Comparison of ENCODE assay signal across 8 cellular contexts in genomic region chrX:63754860-63755579, GRCh38.
A peak's percentile ranks its signal among the peaks of the same experiment; 100 is the strongest.
DNase-seq lines count a peak whose midpoint lies in the region; ATAC-seq lines count a peak whose summit lies in the region.

No MANE protein-coding gene starts in this region.

- ATAC-seq in GM18909 (IDR thresholded peaks at IDR 0.05; ENCODE audit: poor library complexity, unreplicated experiment) (peak; percentile 98), HG03159 (IDR thresholded peaks at IDR 0.05; ENCODE audit: unreplicated experiment) (peak; percentile 96)

- peak; percentile 88 for DNase-seq in AG08395 (ENCODE audit: low spot score)
- DNase-seq in NCI-H226 = peak; percentile 88
- peak; percentile 66 to 75 (median 72) for DNase-seq in activated CD4-positive, CD25-positive, alpha-beta regulatory T cell (lab: John Stamatoyannopoulos, UW)
- peak; percentile 86 for DNase-seq in central memory CD4-positive, alpha-beta T cell
- DNase-seq in inferior parietal cortex (ENCODE audit: extremely low spot score) = peak; percentile 83
- DNase-seq in smooth muscle cell of the brain vasculature (ENCODE audit: low read depth, low spot score) = peak; percentile 78

Comparison
In these comparisons a context has a peak if more than half of its experiments do, and no peak if none do; other contexts are left out.
1. Peak in every context shown above with its lines: DNase-seq and ATAC-seq.